ENCODE assay signal across 9 cellular contexts in genomic region chr1:183567584-183567983, GRCh38. TPM values are rescaled to one million over a fixed set of nuclear protein-coding genes. Genes with fewer than 3 reads are reported as not detected.
DNase-seq lines count a peak whose midpoint lies in the region; ATAC-seq lines count a peak whose summit lies in the region.
"Had no signal": no experiment of that assay in that cellular context is flagged by ENCODE, and none has a peak within 500 bp of the region (broad histone marks: within the 10 kb centered on the region; RNA-seq: fewer than 3 reads in every experiment).

No MANE protein-coding gene starts in this region.

- peaks cover 5% of the 10 kb centered on the region for H3K4me1 Mint-ChIP-seq in T-helper 2 cell treated with Interferon-gamma antibody and Interleukin-4, amounts not matched to agents 5 μg/mL and 100 μg/mL, for 36 hours (ENCODE audit: low read depth)
- H3K4me1 Mint-ChIP-seq: CD4-positive, CD25-positive, alpha-beta regulatory T cell had no signal

- H3K4me3 Mint-ChIP-seq in T-helper 2 cell treated with Interferon-gamma antibody and Interleukin-4, amounts not matched to agents 5 μg/mL and 100 μg/mL, for 36 hours: no peak overlapping the region

- ATAC-seq in HG03064 (IDR thresholded peaks at IDR 0.05; ENCODE audit: low read depth, unreplicated experiment): peak; percentile 60
- ATAC-seq in left ventricle myocardium superior: peak; percentile 76
- no peak for ATAC-seq in HG03457 (IDR thresholded peaks at IDR 0.05; ENCODE audit: unreplicated experiment)

- no peaks in the 10 kb centered on the region for H3K27me3 Mint-ChIP-seq in T-helper 2 cell treated with Interferon-gamma antibody and Interleukin-4, amounts not matched to agents 5 μg/mL and 100 μg/mL, for 36 hours (ENCODE audit: low read depth)
- H3K27me3 Mint-ChIP-seq: CD4-positive, CD25-positive, alpha-beta regulatory T cell had no signal

- H3K9me3 Mint-ChIP-seq in T-helper 2 cell treated with Interferon-gamma antibody and Interleukin-4, amounts not matched to agents 5 μg/mL and 100 μg/mL, for 36 hours: no peaks in the 10 kb centered on the region

- no peak for DNase-seq in T-helper 2 cell treated with Interferon-gamma antibody and Interleukin-4, amounts not matched to agents 5 μg/mL and 100 μg/mL, for 36 hours (ENCODE audit: low spot score)
- DNase-seq in T-helper 2 cell: no peak
- DNase-seq in SHP77 (lab: John Stamatoyannopoulos, UW): peak; percentile 10 to 18
- peak; percentile 64 for DNase-seq in left ventricle myocardium superior
- no peak for DNase-seq in HuH-7.5 (ENCODE audit: low spot score)
- DNase-seq in DMS114 treated with DMSO at 0.1 percent for 48 hours (lab: John Stamatoyannopoulos, UW; ENCODE audit: unreplicated experiment): no peak

- peak overlapping the region; percentile 22 for H3K27ac Mint-ChIP-seq in T-helper 2 cell treated with Interferon-gamma antibody and Interleukin-4, amounts not matched to agents 5 μg/mL and 100 μg/mL, for 36 hours

- peaks cover 7% of the 10 kb centered on the region for H3K36me3 Mint-ChIP-seq in T-helper 2 cell treated with Interferon-gamma antibody and Interleukin-4, amounts not matched to agents 5 μg/mL and 100 μg/mL, for 36 hours (ENCODE audit: low read depth)
- H3K36me3 Mint-ChIP-seq: CD4-positive, CD25-positive, alpha-beta regulatory T cell had no signal

- intact Hi-C loops in left ventricle myocardium superior (cut with micrococcal nuclease): no loop called here

RNA-seq across cellular contexts. Expression of gene NCF2, which starts 22.7 kb away (rescaled TPM):
- total RNA-seq in left ventricle myocardium superior: 5.8 TPM

Comparison
In these comparisons a context has a peak if more than half of its experiments do, and no peak if none do; other contexts are left out.
1. DNase-seq: peak in SHP77 (2 of 2) and left ventricle myocardium superior (single experiment); none in T-helper 2 cell treated with Interferon-gamma antibody and Interleukin-4, amounts not matched to agents 5 μg/mL and 100 μg/mL, for 36 hours (single experiment), T-helper 2 cell (0 of 5), HuH-7.5 (single experiment) and DMS114 treated with DMSO at 0.1 percent for 48 hours (single experiment).